ENCODE assay signal across 19 cellular contexts in the genomic region with DNA sequence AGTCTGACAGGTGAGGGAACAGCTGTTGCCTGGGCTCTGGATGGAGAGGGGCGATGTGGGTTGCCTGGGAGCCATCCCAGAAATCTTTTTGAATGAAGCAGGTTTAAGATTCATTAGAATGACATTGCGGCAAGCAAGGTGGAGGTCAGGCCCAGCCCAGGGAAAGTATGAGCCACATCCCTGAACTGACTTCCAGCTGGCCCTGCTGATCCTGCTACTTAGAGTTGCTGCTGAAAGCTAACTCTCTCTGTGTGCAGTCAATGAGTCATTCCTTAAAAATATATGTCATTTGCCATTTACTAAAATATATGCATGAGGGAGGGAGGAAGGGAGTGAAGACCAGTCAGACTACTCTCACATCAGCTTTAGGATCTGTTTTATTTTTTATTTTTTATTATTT. TPM values are rescaled to one million over a fixed set of nuclear protein-coding genes. Genes with fewer than 3 reads are reported as not detected.
DNase-seq lines count a peak whose midpoint lies in the region; ATAC-seq and TF ChIP-seq lines count a peak whose summit lies in the region.
"Had no signal": no experiment of that assay in that cellular context is flagged by ENCODE, and none has a peak within 500 bp of the region (broad histone marks: within the 10 kb centered on the region; RNA-seq: fewer than 3 reads in every experiment).

No MANE protein-coding gene starts in this region.

- H3K4me1 ChIP-seq in neural progenitor cell, result peaks cover 21% of the 10 kb centered on the region
- H3K4me1 ChIP-seq: adrenal gland, testis had no signal

- no peak overlapping the region for H3K4me2 ChIP-seq in neural progenitor cell

- H3K9me3 ChIP-seq in MG63 (no peaks in the 10 kb centered on the region), neural progenitor cell (ENCODE audit: low read depth) (no peaks in the 10 kb centered on the region)
- H3K9me3 ChIP-seq: adrenal gland, mucosa of descending colon, ovary, testis had no signal

- H3K4me1 Mint-ChIP-seq in brain (peaks cover 32% of the 10 kb centered on the region), neural progenitor cell (peaks cover 35% of the 10 kb centered on the region)
- H3K4me1 Mint-ChIP-seq: IgD-negative memory B cell had no signal

- no peaks in the 10 kb centered on the region for H3K36me3 Mint-ChIP-seq in brain
- H3K36me3 Mint-ChIP-seq in neural progenitor cell, result no peaks in the 10 kb centered on the region
- H3K36me3 Mint-ChIP-seq: IgD-negative memory B cell had no signal

- H3K27me3 Mint-ChIP-seq in brain (no peaks in the 10 kb centered on the region), neural progenitor cell (ENCODE audit: insufficient read depth, low read depth) (peaks cover 4% of the 10 kb centered on the region)

- no peaks in the 10 kb centered on the region for H3K36me3 ChIP-seq in MG63
- H3K36me3 ChIP-seq in neural progenitor cell, result no peaks in the 10 kb centered on the region
- H3K36me3 ChIP-seq: adrenal gland, ovary had no signal

- no peak overlapping the region for H3K4me3 ChIP-seq in MG63
- H3K4me3 ChIP-seq in neural progenitor cell, result no peak overlapping the region
- H3K4me3 ChIP-seq: adrenal gland, mucosa of descending colon, ovary, testis had no signal

- DNase-seq in MG63 (peak; percentile 64), neural progenitor cell (ENCODE audit: low spot score) (no peak), DMS114 treated with DMSO at 0.1 percent for 48 hours (lab: John Stamatoyannopoulos, UW; ENCODE audit: unreplicated experiment) (no peak), DMS 273 (lab: John Stamatoyannopoulos, UW; ENCODE audit: unreplicated experiment) (no peak), hypothalamus (lab: John Stamatoyannopoulos, UW) (no peak), NOMO-1 treated with DMSO at 0.1 percent for 48 hours (lab: John Stamatoyannopoulos, UW; ENCODE audit: unreplicated experiment) (no peak)
- DNase-seq: activated CD4-positive, alpha-beta T cell treated with anti-CD3 and anti-CD28 coated beads, Interleukin-2, amount 50 U/mL, for 1 hour; activated T-cell treated with anti-CD3 and anti-CD28 coated beads, Interleukin-2, amount 50 U/mL, for 48 hours; adrenal gland; AML-193; mucosa of descending colon; NCI-H1436 treated with DMSO at 0.1 percent for 48 hours; NCI-H446; ovary; testis had no signal

- peak; percentile 39 for ATAC-seq in GM19463 (IDR thresholded peaks at IDR 0.05; ENCODE audit: unreplicated experiment)
- ATAC-seq: mucosa of descending colon, Panc1 had no signal

- no peaks in the 10 kb centered on the region for H3F3A ChIP-seq in neural progenitor cell (ENCODE audit: low read depth)

- no peaks in the 10 kb centered on the region for H4K20me1 ChIP-seq in neural progenitor cell (ENCODE audit: low read depth)

- TF ChIP-seq CTCF in brain (conservative IDR thresholded peaks at IDR 0.05) (no peak), neural progenitor cell (IDR thresholded peaks at IDR 0.05) (no peak)

- 0 out of 2 replicates have a peak, but pooled peaks cover 6% of the 10 kb centered on the region for H3K27me3 ChIP-seq in MG63
- no peaks in the 10 kb centered on the region for H3K27me3 ChIP-seq in neural progenitor cell
- H3K27me3 ChIP-seq: adrenal gland, ovary, testis had no signal

- H3K27ac Mint-ChIP-seq in brain (peak overlapping the region in 3 of 5 experiments; percentile 61 to 69 (median 63)), neural progenitor cell (peak overlapping the region; percentile 10)

- no peak overlapping the region for H2AFZ ChIP-seq in neural progenitor cell (replicated peaks)

- H3K79me2 ChIP-seq in neural progenitor cell (ENCODE audit: low read depth), result no peaks in the 10 kb centered on the region

- H3K4me3 Mint-ChIP-seq in brain (no peak overlapping the region), neural progenitor cell (no peak overlapping the region)
- H3K4me3 Mint-ChIP-seq: IgD-negative memory B cell had no signal

- H3K9me3 Mint-ChIP-seq in brain (no peaks in the 10 kb centered on the region), neural progenitor cell (no peaks in the 10 kb centered on the region)

- H3K9ac ChIP-seq in neural progenitor cell, result no peak overlapping the region

- no peak overlapping the region for H3K27ac ChIP-seq in neural progenitor cell
- H3K27ac ChIP-seq: ovary, testis had no signal

RNA-seq across cellular contexts. Expression of a gene that starts 54.3 kb away (rescaled TPM):
- total RNA-seq in MG63 (2014; rRNA removed; shearing (Covaris generic); ENCODE audit: low replicate concordance), result 16.3 and 16.8 TPM in 2 replicates
- 7.1 TPM for polyA plus RNA-seq in brain (ENCODE audit: insufficient read depth, low read depth, low replicate concordance)
- 31.6 and 36.4 TPM in 2 replicates for total RNA-seq in neural progenitor cell (ENCODE audit: low replicate concordance)
